In genomic region chr18:75041586-75041985, GRCh38 we compare ENCODE assay signal across 11 cellular contexts.
A peak's percentile ranks its signal among the peaks of the same experiment; 100 is the strongest.
DNase-seq lines count a peak whose midpoint lies in the region; ATAC-seq and TF ChIP-seq lines count a peak whose summit lies in the region.
"Had no signal": no experiment of that assay in that cellular context is flagged by ENCODE, and none has a peak within 500 bp of the region (broad histone marks: within the 10 kb centered on the region; RNA-seq: fewer than 3 reads in every experiment).

No MANE protein-coding gene starts in this region.

- POLR2A ChIA-PET in PC-3 (lab: Charles Lee; ENCODE audit: unreplicated experiment) = interaction anchor here (0.6 kb wide), 1 partner anchor 42 kb away, joined by 3 read pairs; no protein-coding TSS in a partner anchor
- POLR2A ChIA-PET in activated CD8-positive, alpha-beta T cell treated with anti-CD3 and anti-CD28 coated beads for 36 hours (lab: Charles Lee) = interaction anchor here (0.6 to 1.3 kb wide), 2 partner anchors 41 to 88 kb away, joined by 3 to 4 read pairs; no protein-coding TSS in a partner anchor

- no peak overlapping the region for H2BK15ac ChIP-seq in mesendoderm (replicated peaks; ENCODE audit: low read depth)

- H4K20me1 ChIP-seq in PC-3 (ENCODE audit: low read length) = no peaks in the 10 kb centered on the region

- WGBS in mesendoderm (ENCODE audit: extremely low coverage, insufficient coverage, low lambda C conversion rate) = no CpG with 5 or more reads among the region's 8 CpGs

- H3K36me3 ChIP-seq in PC-3 (ENCODE audit: low read depth, low read length) (no peaks in the 10 kb centered on the region), mesendoderm (ENCODE audit: control insufficient read depth, insufficient read depth, low read length) (no peaks in the 10 kb centered on the region)

- H3K27ac ChIP-seq in PC-3 (ENCODE audit: low read length) (no peak overlapping the region), mesendoderm (ENCODE audit: low read depth, low read length) (no peak overlapping the region)

- no peaks in the 10 kb centered on the region for H3F3A ChIP-seq in PC-3 (ENCODE audit: low read length, unreplicated experiment)

- H3K4me2 ChIP-seq in PC-3 (ENCODE audit: low read length) (no peak overlapping the region), mesendoderm (ENCODE audit: low read length) (no peak overlapping the region)

- H4K8ac ChIP-seq in mesendoderm (ENCODE audit: low read depth, low read length) = no peak overlapping the region

- no peak overlapping the region for H3K56ac ChIP-seq in mesendoderm (ENCODE audit: low read length)

- no peak overlapping the region for H2BK5ac ChIP-seq in mesendoderm (ENCODE audit: low read length)

- intact Hi-C loops in PC-3 (cut with micrococcal nuclease) = loop anchor here (1.0 to 5.0 kb wide), 3 partner anchors 74 to 389 kb away; no protein-coding TSS in a partner anchor
- intact Hi-C loops in activated CD8-positive, alpha-beta T cell treated with anti-CD3 and anti-CD28 coated beads for 36 hours (cut with micrococcal nuclease) = no loop called here

- H3K27me3 Mint-ChIP-seq in activated CD8-positive, alpha-beta T cell treated with anti-CD3 and anti-CD28 coated beads for 36 hours = no peaks in the 10 kb centered on the region
- H3K27me3 Mint-ChIP-seq: B cell, brain had no signal

- no peaks in the 10 kb centered on the region for H3K9me2 ChIP-seq in PC-3 (replicated peaks; ENCODE audit: low read length)

- no peak overlapping the region for H4K5ac ChIP-seq in mesendoderm (ENCODE audit: low read length)

- no peaks in the 10 kb centered on the region for H3K4me1 Mint-ChIP-seq in activated CD8-positive, alpha-beta T cell treated with anti-CD3 and anti-CD28 coated beads for 36 hours (ENCODE audit: low read depth)
- H3K4me1 Mint-ChIP-seq: B cell had no signal

- no peak overlapping the region for H3K27ac Mint-ChIP-seq in activated CD8-positive, alpha-beta T cell treated with anti-CD3 and anti-CD28 coated beads for 36 hours
- H3K27ac Mint-ChIP-seq: B cell had no signal

- no peak overlapping the region for H3K23ac ChIP-seq in mesendoderm (ENCODE audit: low read length)

- DNase-seq in SIG-M5 treated with dmso at 0.1 percent for 504 hours (lab: John Stamatoyannopoulos, UW; ENCODE audit: unreplicated experiment) (peak; percentile 3), SIG-M5 (lab: John Stamatoyannopoulos, UW) (no peak), PC-3 (peak; percentile 50), fibroblast of pulmonary artery (ENCODE audit: low read depth) (peak; percentile 46), superior temporal gyrus (ENCODE audit: extremely low spot score) (peak; percentile 49), mesendoderm (no peak), amygdala (lab: John Stamatoyannopoulos, UW) (no peak)
- DNase-seq in activated CD8-positive, alpha-beta T cell treated with anti-CD3 and anti-CD28 coated beads for 36 hours = no peak
- DNase-seq: NK-92 treated with Interleukin-12 subunit alpha and Interleukin-12 subunit beta, amount 100 ng/mL, for 24 hours had no signal

- H3K4me3 ChIP-seq in PC-3 (ENCODE audit: low read length) (no peak overlapping the region), fibroblast of pulmonary artery (replicated peaks; ENCODE audit: low read depth, low read length) (no peak overlapping the region), mesendoderm (ENCODE audit: low read length) (no peak overlapping the region)

- BruUV-seq in PC-3 (replicated peaks; lab: Mats Ljungman, UMichigan) = no TSS peak

- H3K9me3 ChIP-seq in PC-3 (ENCODE audit: low read length) = no peaks in the 10 kb centered on the region

- H3K27me3 ChIP-seq in PC-3 (ENCODE audit: low read length) (no peaks in the 10 kb centered on the region), mesendoderm (ENCODE audit: insufficient read depth, low read length, poor library complexity) (no peaks in the 10 kb centered on the region)

- H3K9ac ChIP-seq in PC-3 (ENCODE audit: low read length) = no peak overlapping the region
- H3K9ac ChIP-seq in mesendoderm (ENCODE audit: low read length) = no peak overlapping the region

- H3K18ac ChIP-seq in mesendoderm (ENCODE audit: low read length) = no peak overlapping the region

- H3K79me1 ChIP-seq in mesendoderm (ENCODE audit: low read length) = no peaks in the 10 kb centered on the region

- no peak overlapping the region for H3K4me3 Mint-ChIP-seq in activated CD8-positive, alpha-beta T cell treated with anti-CD3 and anti-CD28 coated beads for 36 hours
- H3K4me3 Mint-ChIP-seq: B cell, brain had no signal

- CTCF ChIA-PET in PC-3 (lab: Charles Lee) = interaction anchor here (0.5 to 1.1 kb wide), 7 partner anchors 29 to 387 kb away, joined by 3 to 13 read pairs (median 4); no protein-coding TSS in a partner anchor
- CTCF ChIA-PET in activated CD8-positive, alpha-beta T cell treated with anti-CD3 and anti-CD28 coated beads for 36 hours (lab: Charles Lee) = interaction anchor here (1.7 kb wide), 1 partner anchor 12 kb away, joined by 7 read pairs; no protein-coding TSS in a partner anchor

- H2AK5ac ChIP-seq in mesendoderm (ENCODE audit: low read length) = no peak overlapping the region

- no peak overlapping the region for H3K4ac ChIP-seq in mesendoderm (ENCODE audit: low read depth, low read length)

- TF ChIP-seq CTCF in PC-3 (conservative IDR thresholded peaks at IDR 0.05; ENCODE audit: low read depth, low read length) (peak; percentile 78), fibroblast of pulmonary artery (IDR thresholded peaks at IDR 0.05; ENCODE audit: low read length, missing control alignments) (peak; percentile 46)
- TF ChIP-seq CTCF in activated CD8-positive, alpha-beta T cell treated with anti-CD3 and anti-CD28 coated beads for 36 hours (IDR thresholded peaks at IDR 0.05) = no peak

- no peaks in the 10 kb centered on the region for H3K9me3 Mint-ChIP-seq in activated CD8-positive, alpha-beta T cell treated with anti-CD3 and anti-CD28 coated beads for 36 hours

- ATAC-seq in PC-3 = peak; percentile 87
- no peak for ATAC-seq in activated CD8-positive, alpha-beta T cell treated with anti-CD3 and anti-CD28 coated beads for 36 hours

- H3K79me2 ChIP-seq in PC-3 (ENCODE audit: low read length) = no peaks in the 10 kb centered on the region
- no peaks in the 10 kb centered on the region for H3K79me2 ChIP-seq in mesendoderm (ENCODE audit: control insufficient read depth, insufficient read depth, low read length)

- H3K4me1 ChIP-seq in PC-3 (ENCODE audit: insufficient read depth, low read length) (peaks cover 11% of the 10 kb centered on the region), mesendoderm (ENCODE audit: control insufficient read depth, low read depth, low read length) (no peaks in the 10 kb centered on the region)

- no peak overlapping the region for H2BK120ac ChIP-seq in mesendoderm (ENCODE audit: low read depth, low read length)

- peaks cover 2% of the 10 kb centered on the region for H3K36me3 Mint-ChIP-seq in activated CD8-positive, alpha-beta T cell treated with anti-CD3 and anti-CD28 coated beads for 36 hours (ENCODE audit: low read depth)

- H2AFZ ChIP-seq in PC-3 (ENCODE audit: low read length) = no peak overlapping the region

Comparison
In these comparisons a context has a peak if more than half of its experiments do, and no peak if none do; other contexts are left out.
1. DNase-seq: peak in SIG-M5 treated with dmso at 0.1 percent for 504 hours (single experiment), PC-3 (single experiment), fibroblast of pulmonary artery (single experiment) and superior temporal gyrus (single experiment); none in SIG-M5 (single experiment), activated CD8-positive, alpha-beta T cell treated with anti-CD3 and anti-CD28 coated beads for 36 hours (single experiment), mesendoderm (single experiment) and amygdala (0 of 56).